ENCODE assay signal across 24 cellular contexts in genomic region chr5:135350536-135350935, GRCh38. TPM values are rescaled to one million over a fixed set of nuclear protein-coding genes. Genes with fewer than 3 reads are reported as not detected.
A peak's percentile ranks its signal among the peaks of the same experiment; 100 is the strongest.
DNase-seq lines count a peak whose midpoint lies in the region; ATAC-seq, FAIRE-seq and TF ChIP-seq lines count a peak whose summit lies in the region.
"Had no signal": no experiment of that assay in that cellular context is flagged by ENCODE, and none has a peak within 500 bp of the region (broad histone marks: within the 10 kb centered on the region; RNA-seq: fewer than 3 reads in every experiment).

No MANE protein-coding gene starts in this region.

- H3K27ac ChIP-seq in DND-41 (ENCODE audit: low read length) (0 out of 2 replicates have a peak overlapping the region, but pooled peaks have one; percentile 8), GM23248 (no peak overlapping the region)
- H3K27ac ChIP-seq: 22Rv1, SJSA1 had no signal

- H3K27ac Mint-ChIP-seq in dendritic cell treated with granulocyte-macrophage colony-stimulating factor and Interleukin-4, amounts not matched to agents 40 ng/mL and 50 ng/mL, for 4 days: peak overlapping the region; percentile 51
- peak overlapping the region; percentile 74 for H3K27ac Mint-ChIP-seq in stimulated activated effector memory CD8-positive, alpha-beta T cell treated with anti-CD3 and anti-CD28 coated beads, Interleukin-12 subunit alpha, Interleukin-12 subunit beta, amount 100 ng/mL, for 72 hours

- intact Hi-C loops in dendritic cell treated with granulocyte-macrophage colony-stimulating factor and Interleukin-4, amounts not matched to agents 40 ng/mL and 50 ng/mL, for 4 days (cut with micrococcal nuclease): no loop called here

- H3K9ac ChIP-seq in DND-41 (ENCODE audit: low read depth, low read length): no peak overlapping the region
- no peak overlapping the region for H3K9ac ChIP-seq in GM23248

- H3K36me3 ChIP-seq in DND-41 (ENCODE audit: insufficient read depth, low read length): peaks cover 98% of the 10 kb centered on the region
- peaks cover 31% of the 10 kb centered on the region for H3K36me3 ChIP-seq in HAP-1 (replicated peaks)
- peaks cover 12% of the 10 kb centered on the region for H3K36me3 ChIP-seq in GM23248 (ENCODE audit: low read depth)

- WGBS in GM23248 (ENCODE audit: low coverage in 1 of 2, low lambda C conversion rate in 2 of 2, missing lambda C conversion rate in 2 of 2), 2 experiments: 95 to 100% methylated on average over 10 of the region's 10 CpGs

- H4K20me1 ChIP-seq in DND-41 (ENCODE audit: insufficient read depth, low read length) (peaks cover 54% of the 10 kb centered on the region), GM23248 (ENCODE audit: insufficient read depth) (no peaks in the 10 kb centered on the region; the same call in 1 of the 2 replicates)

- H3F3A ChIP-seq in GM23248 (ENCODE audit: insufficient read depth): peaks cover 42% of the 10 kb centered on the region

- H3K36me3 Mint-ChIP-seq in dendritic cell treated with granulocyte-macrophage colony-stimulating factor and Interleukin-4, amounts not matched to agents 40 ng/mL and 50 ng/mL, for 4 days (ENCODE audit: low read depth): peaks cover 98% of the 10 kb centered on the region
- H3K36me3 Mint-ChIP-seq in stimulated activated effector memory CD8-positive, alpha-beta T cell treated with anti-CD3 and anti-CD28 coated beads, Interleukin-12 subunit alpha, Interleukin-12 subunit beta, amount 100 ng/mL, for 72 hours: peaks cover 64% of the 10 kb centered on the region

- H3K4me1 ChIP-seq in DND-41 (ENCODE audit: insufficient read depth, low read length) (no peaks in the 10 kb centered on the region), HAP-1 (no peaks in the 10 kb centered on the region), GM23248 (ENCODE audit: insufficient read depth) (peaks cover 38% of the 10 kb centered on the region)

- no peaks in the 10 kb centered on the region for H3K9me3 Mint-ChIP-seq in dendritic cell treated with granulocyte-macrophage colony-stimulating factor and Interleukin-4, amounts not matched to agents 40 ng/mL and 50 ng/mL, for 4 days
- no peaks in the 10 kb centered on the region for H3K9me3 Mint-ChIP-seq in stimulated activated effector memory CD8-positive, alpha-beta T cell treated with anti-CD3 and anti-CD28 coated beads, Interleukin-12 subunit alpha, Interleukin-12 subunit beta, amount 100 ng/mL, for 72 hours

- TF ChIP-seq CTCF in DND-41 (IDR thresholded peaks at IDR 0.05; ENCODE audit: borderline replicate concordance, extremely low read depth, low read length, poor library complexity, severe bottlenecking) (no peak), D721Med (IDR thresholded peaks at IDR 0.05; ENCODE audit: insufficient read depth, missing control alignments) (no peak)

- H3K4me2 ChIP-seq in DND-41 (ENCODE audit: insufficient read depth, low read length): no peak overlapping the region
- no peak overlapping the region for H3K4me2 ChIP-seq in GM23248 (ENCODE audit: unreplicated experiment)

- no peaks in the 10 kb centered on the region for H3K9me2 ChIP-seq in GM23248 (ENCODE audit: insufficient read depth)

- no peak overlapping the region for H2AFZ ChIP-seq in DND-41 (ENCODE audit: low read depth, low read length)
- no peak overlapping the region for H2AFZ ChIP-seq in GM23248

- H3K4me3 ChIP-seq in DND-41 (ENCODE audit: low read depth in 1 of 2, low read length in 2 of 2): no peak overlapping the region
- H3K4me3 ChIP-seq in HAP-1: no peak overlapping the region
- no peak overlapping the region for H3K4me3 ChIP-seq in GM23248
- H3K4me3 ChIP-seq: MG63, SJSA1 had no signal

- in situ Hi-C loops in HAP-1 (cut with MboI; ENCODE audit: low sequenced_read_pairs): no loop called here
- in situ Hi-C loops in GM23248 (cut with MboI): no loop called here

- no peaks in the 10 kb centered on the region for H3K27me3 Mint-ChIP-seq in dendritic cell treated with granulocyte-macrophage colony-stimulating factor and Interleukin-4, amounts not matched to agents 40 ng/mL and 50 ng/mL, for 4 days

- H3K27me3 ChIP-seq in DND-41 (ENCODE audit: insufficient read depth, low read length, poor library complexity) (no peaks in the 10 kb centered on the region), HAP-1 (ENCODE audit: low read depth) (no peaks in the 10 kb centered on the region), GM23248 (replicated peaks; ENCODE audit: insufficient read depth) (no peaks in the 10 kb centered on the region)
- H3K27me3 ChIP-seq: MG63, SJSA1 had no signal

- peaks cover 53% of the 10 kb centered on the region for H3K79me2 ChIP-seq in DND-41 (ENCODE audit: insufficient read depth, low read length)
- peaks cover 51% of the 10 kb centered on the region for H3K79me2 ChIP-seq in GM23248 (ENCODE audit: insufficient read depth)

- no peak overlapping the region for H3K4me3 Mint-ChIP-seq in dendritic cell treated with granulocyte-macrophage colony-stimulating factor and Interleukin-4, amounts not matched to agents 40 ng/mL and 50 ng/mL, for 4 days
- H3K4me3 Mint-ChIP-seq in stimulated activated effector memory CD8-positive, alpha-beta T cell treated with anti-CD3 and anti-CD28 coated beads, Interleukin-12 subunit alpha, Interleukin-12 subunit beta, amount 100 ng/mL, for 72 hours: no peak overlapping the region

- H3K9me3 ChIP-seq in DND-41 (ENCODE audit: insufficient read depth, low read length, severe bottlenecking) (no peaks in the 10 kb centered on the region), HAP-1 (no peaks in the 10 kb centered on the region), GM23248 (ENCODE audit: low read depth) (no peaks in the 10 kb centered on the region)
- H3K9me3 ChIP-seq: MG63, SJSA1 had no signal

- no peak for FAIRE-seq in D721Med (lab: Jason Lieb, UNC)
- FAIRE-seq: GM12892, H54 had no signal

- DNase-seq in activated CD8-positive, alpha-beta memory T cell treated with anti-CD3 and anti-CD28 coated beads for 24 hours: peak; percentile 41
- DNase-seq in activated CD8-positive, alpha-beta memory T cell treated with anti-CD3 and anti-CD28 coated beads, Interleukin-2, amount 50 U/mL, for 48 hours: no peak
- DNase-seq in DND-41: no peak
- no peak for DNase-seq in stimulated activated effector memory CD8-positive, alpha-beta T cell treated with anti-CD3 and anti-CD28 coated beads, Interleukin-12 subunit alpha, Interleukin-12 subunit beta, amount 100 ng/mL, for 72 hours (ENCODE audit: low spot score in 2 of 2)
- no peak for DNase-seq in HAP-1 (ENCODE audit: low spot score in 2 of 2)
- no peak for DNase-seq in D721Med (ENCODE audit: insufficient read length, low spot score)
- DNase-seq in GM23248: no peak
- DNase-seq: ACHN, COR-L47, DMS79, KBM-7, MG63, NCI-H1105 treated with DMSO at 0.1 percent for 48 hours, NCI-H146, NCI-H1930, NCI-H2107, NCI-H524, NCI-H748 treated with DMSO at 0.1 percent for 48 hours, PC-3 had no signal

- H3K4me1 Mint-ChIP-seq in dendritic cell treated with granulocyte-macrophage colony-stimulating factor and Interleukin-4, amounts not matched to agents 40 ng/mL and 50 ng/mL, for 4 days (ENCODE audit: low read depth): peaks cover 34% of the 10 kb centered on the region
- no peaks in the 10 kb centered on the region for H3K4me1 Mint-ChIP-seq in stimulated activated effector memory CD8-positive, alpha-beta T cell treated with anti-CD3 and anti-CD28 coated beads, Interleukin-12 subunit alpha, Interleukin-12 subunit beta, amount 100 ng/mL, for 72 hours

- ATAC-seq in DND-41 (ENCODE audit: insufficient read depth, low read depth): no peak
- ATAC-seq in stimulated activated effector memory CD8-positive, alpha-beta T cell treated with anti-CD3 and anti-CD28 coated beads, Interleukin-12 subunit alpha, Interleukin-12 subunit beta, amount 100 ng/mL, for 72 hours: no peak
- ATAC-seq: PC-3 had no signal

RNA-seq across cellular contexts. Expression of gene MACROH2A1, which starts 48.5 kb away (rescaled TPM):
- total RNA-seq in GM23248 (2014; rRNA removed; shearing (Covaris generic)): 106 and 125 TPM in 2 replicates
- polyA plus RNA-seq in GM23248 (2016; fragmentation: Nextera tagmentation; extraction: Ambion mirVana): 115 and 117 TPM in 2 replicates
